ENCODE assay signal across 1 cellular context in genomic region chr14:40058916-40059897, GRCh38.
TF ChIP-seq lines count a peak whose summit lies in the region.

No MANE protein-coding gene starts in this region.

TF ChIP-seq in GM12878, 131 proteins besides CTCF, POLR2A, EP300 and RAD21 (continued from another document):
- TF ChIP-seq, protein P1, sequence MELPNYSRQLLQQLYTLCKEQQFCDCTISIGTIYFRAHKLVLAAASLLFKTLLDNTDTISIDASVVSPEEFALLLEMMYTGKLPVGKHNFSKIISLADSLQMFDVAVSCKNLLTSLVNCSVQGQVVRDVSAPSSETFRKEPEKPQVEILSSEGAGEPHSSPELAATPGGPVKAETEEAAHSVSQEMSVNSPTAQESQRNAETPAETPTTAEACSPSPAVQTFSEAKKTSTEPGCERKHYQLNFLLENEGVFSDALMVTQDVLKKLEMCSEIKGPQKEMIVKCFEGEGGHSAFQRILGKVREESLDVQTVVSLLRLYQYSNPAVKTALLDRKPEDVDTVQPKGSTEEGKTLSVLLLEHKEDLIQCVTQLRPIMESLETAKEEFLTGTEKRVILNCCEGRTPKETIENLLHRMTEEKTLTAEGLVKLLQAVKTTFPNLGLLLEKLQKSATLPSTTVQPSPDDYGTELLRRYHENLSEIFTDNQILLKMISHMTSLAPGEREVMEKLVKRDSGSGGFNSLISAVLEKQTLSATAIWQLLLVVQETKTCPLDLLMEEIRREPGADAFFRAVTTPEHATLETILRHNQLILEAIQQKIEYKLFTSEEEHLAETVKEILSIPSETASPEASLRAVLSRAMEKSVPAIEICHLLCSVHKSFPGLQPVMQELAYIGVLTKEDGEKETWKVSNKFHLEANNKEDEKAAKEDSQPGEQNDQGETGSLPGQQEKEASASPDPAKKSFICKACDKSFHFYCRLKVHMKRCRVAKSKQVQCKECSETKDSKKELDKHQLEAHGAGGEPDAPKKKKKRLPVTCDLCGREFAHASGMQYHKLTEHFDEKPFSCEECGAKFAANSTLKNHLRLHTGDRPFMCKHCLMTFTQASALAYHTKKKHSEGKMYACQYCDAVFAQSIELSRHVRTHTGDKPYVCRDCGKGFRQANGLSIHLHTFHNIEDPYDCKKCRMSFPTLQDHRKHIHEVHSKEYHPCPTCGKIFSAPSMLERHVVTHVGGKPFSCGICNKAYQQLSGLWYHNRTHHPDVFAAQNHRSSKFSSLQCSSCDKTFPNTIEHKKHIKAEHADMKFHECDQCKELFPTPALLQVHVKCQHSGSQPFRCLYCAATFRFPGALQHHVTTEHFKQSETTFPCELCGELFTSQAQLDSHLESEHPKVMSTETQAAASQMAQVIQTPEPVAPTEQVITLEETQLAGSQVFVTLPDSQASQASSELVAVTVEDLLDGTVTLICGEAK (IDR thresholded peaks at IDR 0.05; ENCODE audit: borderline replicate concordance), result no peak
